ENCODE assay signal across 8 cellular contexts in the genomic region with DNA sequence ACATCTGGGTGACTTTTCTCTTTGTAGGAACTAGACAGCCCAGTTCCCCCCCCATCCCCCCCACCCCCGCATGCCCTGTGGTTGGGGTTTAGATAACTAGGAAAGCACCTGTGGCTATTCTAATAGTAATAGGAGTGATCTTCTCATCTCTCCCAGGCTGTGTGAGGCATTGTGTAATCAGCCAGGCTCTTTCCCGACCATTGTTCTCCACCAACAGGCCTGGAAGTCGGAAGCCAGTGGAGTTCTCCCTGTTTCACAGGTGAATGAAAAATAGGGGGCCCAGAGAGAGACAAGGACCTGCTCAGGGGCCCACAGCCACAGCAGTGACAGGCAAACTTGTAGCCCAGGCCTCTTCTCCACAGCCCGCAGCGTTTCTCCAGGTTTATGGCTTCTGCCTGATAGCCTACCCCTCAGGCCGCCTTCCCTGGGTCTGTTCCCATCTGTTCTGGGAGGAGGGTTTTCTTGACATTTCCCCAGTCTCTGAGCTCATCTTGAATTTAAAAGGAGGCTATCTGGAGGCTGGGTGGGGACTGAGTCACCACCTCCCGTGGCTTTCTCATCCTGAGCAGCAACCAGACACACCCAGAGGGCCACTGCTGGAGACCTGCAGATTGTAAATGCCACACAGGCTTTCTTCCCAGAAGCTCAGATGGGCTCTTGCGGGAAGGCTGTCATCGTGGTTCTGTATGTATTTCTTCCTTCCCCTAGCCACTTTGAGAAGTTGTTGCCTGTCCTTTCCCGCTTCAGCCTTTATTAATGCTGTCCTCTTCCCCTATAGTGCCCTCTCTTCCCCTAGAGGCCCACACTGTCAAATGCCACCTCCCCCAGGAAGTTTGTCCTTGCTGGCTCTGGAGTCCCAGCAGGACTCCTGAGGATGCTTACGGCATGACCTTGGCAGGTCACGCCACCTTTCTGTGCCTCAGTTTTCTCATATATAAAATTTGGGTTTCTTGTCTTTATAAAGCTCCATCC.
A peak's percentile ranks its signal among the peaks of the same experiment; 100 is the strongest.
DNase-seq lines count a peak whose midpoint lies in the region; ATAC-seq and TF ChIP-seq lines count a peak whose summit lies in the region.

No MANE protein-coding gene starts in this region.

- intact Hi-C loops in ascending aorta (cut with DNase I), result loop anchor here (5.0 to 10.0 kb wide), 2 partner anchors 62 to 369 kb away; no protein-coding TSS in a partner anchor

- peaks cover 88% of the 10 kb centered on the region for H3K79me2 ChIP-seq in SK-N-SH (ENCODE audit: insufficient read depth)

- 45% methylated on average over 12 of the region's 12 CpGs for WGBS in SK-N-SH (ENCODE audit: low lambda C conversion rate)

- CTCF ChIA-PET in SK-N-SH (lab: Yijun Ruan, JAX), result interaction anchor here (1.0 to 1.9 kb wide), 4 partner anchors 17 to 511 kb away, joined by 3 to 8 read pairs (median 4); a partner anchor contains a TSS

- H3K27me3 ChIP-seq in SK-N-SH (ENCODE audit: insufficient read depth) (no peaks in the 10 kb centered on the region), ascending aorta (no peaks in the 10 kb centered on the region)

- no peaks in the 10 kb centered on the region for H3K9me3 ChIP-seq in SK-N-SH
- no peaks in the 10 kb centered on the region for H3K9me3 ChIP-seq in ascending aorta
- no peaks in the 10 kb centered on the region for H3K9me3 ChIP-seq in iPS-18c (ENCODE audit: control insufficient read depth, insufficient read depth, low read length)

- H2AFZ ChIP-seq in SK-N-SH (ENCODE audit: low read depth), result no peak overlapping the region

- no peak for TF ChIP-seq RAD21 in SK-N-SH (IDR thresholded peaks at IDR 0.05; ENCODE audit: low read length)

- no peak for ATAC-seq in GM19328 (IDR thresholded peaks at IDR 0.05; ENCODE audit: unreplicated experiment)

- H3K36me3 ChIP-seq in SK-N-SH (replicated peaks in 1 of 2; ENCODE audit: control insufficient read depth in 1 of 2, insufficient read depth in 2 of 2, low read length in 1 of 2) (peaks cover 0 to 3% of the 10 kb centered on the region in 2 experiments), ascending aorta (peaks cover 0 to 6% of the 10 kb centered on the region in 2 donors)

- peak overlapping the region; percentile 100 for H3K4me2 ChIP-seq in SK-N-SH

- peak; percentile 36 for DNase-seq in SIG-M5 treated with dmso at 0.1 percent for 504 hours (lab: John Stamatoyannopoulos, UW; ENCODE audit: unreplicated experiment)
- no peak for DNase-seq in SIG-M5 (lab: John Stamatoyannopoulos, UW)
- no peak for DNase-seq in SK-N-SH
- peak in 1 of 2 donors; percentile 80 for DNase-seq in ascending aorta (ENCODE audit: low spot score in 2 of 2)
- DNase-seq in stimulated activated CD4-positive, alpha-beta T cell treated with anti-CD3 and anti-CD28 coated beads, Interleukin-4, amount 100 ng/mL, for 1 hour, result peak; percentile 44
- DNase-seq in GM13977 (ENCODE audit: low spot score), result no peak

- H3K4me3 ChIP-seq in SK-N-SH (ENCODE audit: low read depth in 2 of 2, low read length in 1 of 2) (peak overlapping the region in 1 of 2 experiments; percentile 36; a peak in 1 of 4 replicates), ascending aorta (peak overlapping the region; percentile 46 to 99), iPS-18c (ENCODE audit: insufficient read depth, low read depth, low read length) (peak overlapping the region; percentile 24)

- peak overlapping the region; percentile 40 to 90 for H3K27ac ChIP-seq in SK-N-SH (ENCODE audit: low read depth in 2 of 2, low read length in 1 of 2)
- peak overlapping the region; percentile 99 for H3K27ac ChIP-seq in ascending aorta

- H3K4me1 ChIP-seq in SK-N-SH (ENCODE audit: control insufficient read depth in 1 of 2, insufficient read depth in 2 of 2, low read depth in 1 of 2, low read length in 1 of 2), result peaks cover 49 to 68% of the 10 kb centered on the region in 2 experiments
- peaks cover 43 to 76% of the 10 kb centered on the region in 2 donors for H3K4me1 ChIP-seq in ascending aorta

- in situ Hi-C loops in GM13977 (cut with MboI; ENCODE audit: low pct_unique_long_range_greater_than_20kb, low sequenced_read_pairs, unreplicated experiment), result no loop called here

- peak; percentile 10; the same call in 1 of the 2 replicates for TF ChIP-seq CTCF in SK-N-SH (IDR thresholded peaks at IDR 0.05)
- TF ChIP-seq CTCF in ascending aorta (IDR thresholded peaks at IDR 0.05), result no peak
- TF ChIP-seq CTCF in GM13977 (IDR thresholded peaks at IDR 0.05; ENCODE audit: extremely low read depth, insufficient read depth, missing control alignments), result no peak

- H3F3A ChIP-seq in SK-N-SH (replicated peaks; ENCODE audit: insufficient read depth), result peaks cover 21% of the 10 kb centered on the region

- H4K20me1 ChIP-seq in SK-N-SH (ENCODE audit: insufficient read depth), result peaks cover 82% of the 10 kb centered on the region

- TF ChIP-seq EP300 in SK-N-SH (IDR thresholded peaks at IDR 0.05; ENCODE audit: borderline replicate concordance in 1 of 2, low read depth in 1 of 2, low read length in 1 of 2), result 0 out of 4 replicates have a peak, but pooled peaks of 1 of the 2 experiments have one; percentile 9

- no peaks in the 10 kb centered on the region for H3K9me2 ChIP-seq in SK-N-SH

- H3K9ac ChIP-seq in SK-N-SH, result peak overlapping the region; percentile 22

- POLR2A ChIA-PET in SK-N-SH (lab: Yijun Ruan, JAX), result interaction anchor here (0.6 to 1.1 kb wide), 2 partner anchors 19 to 254 kb away, joined by 3 read pairs; no protein-coding TSS in a partner anchor

TF ChIP-seq in SK-N-SH, 30 proteins besides CTCF, POLR2A, EP300 and RAD21 (continues in another document):
- TF ChIP-seq JUND (IDR thresholded peaks at IDR 0.05) (peak; percentile 58), FOXJ3 (CRISPR knock-in tag; IDR thresholded peaks at IDR 0.05) (no peak), FOXM1 (IDR thresholded peaks at IDR 0.05; ENCODE audit: low read depth) (no peak), POLR2AphosphoS5 (IDR thresholded peaks at IDR 0.05; ENCODE audit: low read depth, low read length) (peak; percentile 21; the same call in 1 of the 2 replicates), EZH2phosphoT487 (IDR thresholded peaks at IDR 0.05; ENCODE audit: borderline replicate concordance, low read depth) (no peak), RFX5 (IDR thresholded peaks at IDR 0.05; ENCODE audit: low read length) (no peak), RXRA (IDR thresholded peaks at IDR 0.05; ENCODE audit: borderline replicate concordance, low read depth) (no peak), FOSL2 (IDR thresholded peaks at IDR 0.05; ENCODE audit: borderline replicate concordance, low read depth) (peak; percentile 70), TCF12 (IDR thresholded peaks at IDR 0.05) (peak; percentile 70), SIN3A (IDR thresholded peaks at IDR 0.05; ENCODE audit: borderline replicate concordance, low read depth, low read length) (0 out of 2 replicates have a peak, but pooled peaks have one; percentile 15)
- TF ChIP-seq, protein P1, sequence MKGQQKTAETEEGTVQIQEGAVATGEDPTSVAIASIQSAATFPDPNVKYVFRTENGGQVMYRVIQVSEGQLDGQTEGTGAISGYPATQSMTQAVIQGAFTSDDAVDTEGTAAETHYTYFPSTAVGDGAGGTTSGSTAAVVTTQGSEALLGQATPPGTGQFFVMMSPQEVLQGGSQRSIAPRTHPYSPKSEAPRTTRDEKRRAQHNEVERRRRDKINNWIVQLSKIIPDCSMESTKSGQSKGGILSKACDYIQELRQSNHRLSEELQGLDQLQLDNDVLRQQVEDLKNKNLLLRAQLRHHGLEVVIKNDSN (IDR thresholded peaks at IDR 0.05; ENCODE audit: borderline replicate concordance, low read depth), result no peak
- TF ChIP-seq, protein P2, sequence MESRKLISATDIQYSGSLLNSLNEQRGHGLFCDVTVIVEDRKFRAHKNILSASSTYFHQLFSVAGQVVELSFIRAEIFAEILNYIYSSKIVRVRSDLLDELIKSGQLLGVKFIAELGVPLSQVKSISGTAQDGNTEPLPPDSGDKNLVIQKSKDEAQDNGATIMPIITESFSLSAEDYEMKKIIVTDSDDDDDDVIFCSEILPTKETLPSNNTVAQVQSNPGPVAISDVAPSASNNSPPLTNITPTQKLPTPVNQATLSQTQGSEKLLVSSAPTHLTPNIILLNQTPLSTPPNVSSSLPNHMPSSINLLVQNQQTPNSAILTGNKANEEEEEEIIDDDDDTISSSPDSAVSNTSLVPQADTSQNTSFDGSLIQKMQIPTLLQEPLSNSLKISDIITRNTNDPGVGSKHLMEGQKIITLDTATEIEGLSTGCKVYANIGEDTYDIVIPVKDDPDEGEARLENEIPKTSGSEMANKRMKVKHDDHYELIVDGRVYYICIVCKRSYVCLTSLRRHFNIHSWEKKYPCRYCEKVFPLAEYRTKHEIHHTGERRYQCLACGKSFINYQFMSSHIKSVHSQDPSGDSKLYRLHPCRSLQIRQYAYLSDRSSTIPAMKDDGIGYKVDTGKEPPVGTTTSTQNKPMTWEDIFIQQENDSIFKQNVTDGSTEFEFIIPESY (IDR thresholded peaks at IDR 0.05; ENCODE audit: borderline replicate concordance, low read depth), result no peak
- TF ChIP-seq, protein P3, sequence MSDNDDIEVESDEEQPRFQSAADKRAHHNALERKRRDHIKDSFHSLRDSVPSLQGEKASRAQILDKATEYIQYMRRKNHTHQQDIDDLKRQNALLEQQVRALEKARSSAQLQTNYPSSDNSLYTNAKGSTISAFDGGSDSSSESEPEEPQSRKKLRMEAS (IDR thresholded peaks at IDR 0.05; ENCODE audit: low read depth), result peak; percentile 42; the same call in 1 of the 2 replicates

Comparison
In these comparisons a context has a peak if more than half of its experiments do, and no peak if none do; other contexts are left out.
1. DNase-seq: peak in SIG-M5 treated with dmso at 0.1 percent for 504 hours (single experiment) and stimulated activated CD4-positive, alpha-beta T cell treated with anti-CD3 and anti-CD28 coated beads, Interleukin-4, amount 100 ng/mL, for 1 hour (single experiment); none in SIG-M5 (single experiment), SK-N-SH (single experiment) and GM13977 (single experiment).